ENCODE assay signal across 18 cellular contexts in the genomic region with DNA sequence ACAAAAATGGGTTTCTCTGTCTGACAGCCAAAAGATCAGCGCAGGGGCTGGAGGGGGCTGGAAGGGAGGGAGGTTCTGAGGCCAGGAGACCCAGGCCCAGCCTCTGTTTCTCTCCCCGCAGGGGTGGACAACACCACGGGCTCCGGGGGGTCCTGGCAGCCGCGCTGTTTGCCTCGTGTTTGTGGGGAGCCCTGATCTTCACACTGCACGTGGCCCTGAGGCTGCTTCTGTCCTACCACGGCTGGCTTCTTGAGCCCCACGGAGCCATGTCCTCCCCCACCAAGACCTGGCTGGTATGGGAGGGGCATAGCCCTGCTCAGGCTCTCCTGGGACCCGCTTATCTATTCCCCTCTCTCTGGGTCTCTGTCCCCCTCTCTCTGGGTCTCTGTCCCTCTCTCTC. TPM values are rescaled to one million over a fixed set of nuclear protein-coding genes. Genes with fewer than 3 reads are reported as not detected.
DNase-seq lines count a peak whose midpoint lies in the region; ATAC-seq and TF ChIP-seq lines count a peak whose summit lies in the region.
"Had no signal": no experiment of that assay in that cellular context is flagged by ENCODE, and none has a peak within 500 bp of the region (broad histone marks: within the 10 kb centered on the region; RNA-seq: fewer than 3 reads in every experiment).

No MANE protein-coding gene starts in this region.

- H3K4me3 ChIP-seq in SK-N-MC, result no peak overlapping the region
- H3K4me3 ChIP-seq: SJSA1 had no signal

- H3K27ac ChIP-seq in SK-N-MC, result 0 out of 2 replicates have a peak overlapping the region, but pooled peaks have one; percentile 8
- H3K27ac ChIP-seq: HL-60, SJSA1 had no signal

- H3K4me1 Mint-ChIP-seq in stimulated activated naive CD8-positive, alpha-beta T cell treated with anti-CD3 and anti-CD28 coated beads, Interleukin-15, amount 100 ng/mL, for 72 hours, result no peaks in the 10 kb centered on the region
- H3K4me1 Mint-ChIP-seq in natural killer cell, result no peaks in the 10 kb centered on the region
- H3K4me1 Mint-ChIP-seq: B cell; CD4-positive, CD25-positive, alpha-beta regulatory T cell had no signal

- H3K9ac ChIP-seq in SK-N-MC (ENCODE audit: insufficient read length), result no peak overlapping the region

- peaks cover 34% of the 10 kb centered on the region for H3K27me3 Mint-ChIP-seq in stimulated activated naive CD8-positive, alpha-beta T cell treated with anti-CD3 and anti-CD28 coated beads, Interleukin-15, amount 100 ng/mL, for 72 hours
- H3K27me3 Mint-ChIP-seq in natural killer cell (ENCODE audit: low read depth in 2 of 2), result no peaks in the 10 kb centered on the region

- H3K36me3 Mint-ChIP-seq in natural killer cell, result no peaks in the 10 kb centered on the region
- H3K36me3 Mint-ChIP-seq: CD4-positive, CD25-positive, alpha-beta regulatory T cell had no signal

- no peak overlapping the region for H3K27ac Mint-ChIP-seq in stimulated activated naive CD8-positive, alpha-beta T cell treated with anti-CD3 and anti-CD28 coated beads, Interleukin-15, amount 100 ng/mL, for 72 hours
- no peak overlapping the region for H3K27ac Mint-ChIP-seq in natural killer cell
- H3K27ac Mint-ChIP-seq: B cell; CD4-positive, CD25-positive, alpha-beta regulatory T cell had no signal

- ATAC-seq in stimulated activated naive CD8-positive, alpha-beta T cell treated with anti-CD3 and anti-CD28 coated beads, Interleukin-15, amount 100 ng/mL, for 72 hours, result peak; percentile 67
- ATAC-seq in stimulated activated naive CD8-positive, alpha-beta T cell treated with anti-CD3 and anti-CD28 coated beads, Interleukin-15, Interleukin-2, amounts not matched to agents 100 U/mL and 50 U/mL, for 24 hours, result no peak
- ATAC-seq in natural killer cell, result peak in 2 of 3 donors; percentile 32 to 40
- no peak for ATAC-seq in GM19395 (IDR thresholded peaks at IDR 0.05; ENCODE audit: unreplicated experiment)
- no peak for ATAC-seq in GM18909 (IDR thresholded peaks at IDR 0.05; ENCODE audit: poor library complexity, unreplicated experiment)
- ATAC-seq in HG03571 (IDR thresholded peaks at IDR 0.05; ENCODE audit: unreplicated experiment), result no peak
- ATAC-seq: PC-3 had no signal

- H3K4me3 Mint-ChIP-seq in stimulated activated naive CD8-positive, alpha-beta T cell treated with anti-CD3 and anti-CD28 coated beads, Interleukin-15, amount 100 ng/mL, for 72 hours, result no peak overlapping the region
- no peak overlapping the region for H3K4me3 Mint-ChIP-seq in natural killer cell
- H3K4me3 Mint-ChIP-seq: B cell; CD4-positive, CD25-positive, alpha-beta regulatory T cell had no signal

- no peaks in the 10 kb centered on the region for H3K9me3 ChIP-seq in SK-N-MC (ENCODE audit: low read depth, low read length)
- H3K9me3 ChIP-seq: SJSA1 had no signal

- DNase-seq in stimulated activated naive CD8-positive, alpha-beta T cell treated with anti-CD3 and anti-CD28 coated beads, Interleukin-15, amount 100 ng/mL, for 72 hours, result no peak
- DNase-seq in stimulated activated naive CD8-positive, alpha-beta T cell treated with anti-CD3 and anti-CD28 coated beads, Interleukin-15, Interleukin-2, amounts not matched to agents 100 U/mL and 50 U/mL, for 24 hours, result no peak
- DNase-seq in SK-N-MC (ENCODE audit: low read depth, low spot score) (no peak), natural killer cell (no peak)
- DNase-seq: CD4-positive, CD25-positive, alpha-beta regulatory T cell; H7; NCI-H1436; NCI-H2029; NCI-H2171; NCI-H446 treated with DMSO at 0.1 percent for 48 hours; NCI-H748 treated with DMSO at 0.1 percent for 48 hours; PC-3 had no signal

- no peaks in the 10 kb centered on the region for H3K9me3 Mint-ChIP-seq in stimulated activated naive CD8-positive, alpha-beta T cell treated with anti-CD3 and anti-CD28 coated beads, Interleukin-15, amount 100 ng/mL, for 72 hours
- H3K9me3 Mint-ChIP-seq in natural killer cell, result no peaks in the 10 kb centered on the region
- H3K9me3 Mint-ChIP-seq: CD4-positive, CD25-positive, alpha-beta regulatory T cell had no signal

- intact Hi-C loops in natural killer cell (cut with micrococcal nuclease), result no loop called here

- no peak for TF ChIP-seq CTCF in natural killer cell (IDR thresholded peaks at IDR 0.05)

- H3K36me3 ChIP-seq in SK-N-MC (ENCODE audit: insufficient read depth, low read length), result no peaks in the 10 kb centered on the region
- H3K36me3 ChIP-seq: SJSA1 had no signal

RNA-seq across cellular contexts. Expression of gene CPT1C, which starts 9.6 kb away (rescaled TPM):
- total RNA-seq in natural killer cell, result under 1 TPM; 0.34 to 0.78 (median 0.73) TPM

RNA-seq across cellular contexts. Expression of gene ADM5, which starts 11.2 kb away (rescaled TPM):
- total RNA-seq in natural killer cell, result 1 to 10 TPM; 2.3 to 2.9 (median 2.4) TPM

RNA-seq across cellular contexts. Expression of gene PRMT1, which starts 23.5 kb away (rescaled TPM):
- total RNA-seq in natural killer cell, result 10 to 100 TPM; 77.0 to 92.5 (median 78.2) TPM

RNA-seq across cellular contexts. Expression of gene BCL2L12, which starts 34.8 kb away (rescaled TPM):
- 10 to 100 TPM; 15.6 to 34.6 (median 22.3) TPM for total RNA-seq in natural killer cell

RNA-seq across cellular contexts. Expression of gene IRF3, which starts 34.9 kb away (rescaled TPM):
- 100 to 1,000 TPM; 176 to 184 (median 179) TPM for total RNA-seq in natural killer cell

Comparison
In these comparisons a context has a peak if more than half of its experiments do, and no peak if none do; other contexts are left out.
1. ATAC-seq: peak in stimulated activated naive CD8-positive, alpha-beta T cell treated with anti-CD3 and anti-CD28 coated beads, Interleukin-15, amount 100 ng/mL, for 72 hours (single experiment) and natural killer cell (2 of 3); none in stimulated activated naive CD8-positive, alpha-beta T cell treated with anti-CD3 and anti-CD28 coated beads, Interleukin-15, Interleukin-2, amounts not matched to agents 100 U/mL and 50 U/mL, for 24 hours (single experiment), GM19395 (single experiment), GM18909 (single experiment) and HG03571 (single experiment).